ENCODE assay signal across 1 cellular context in genomic region chr1:12049625-12050024, GRCh38.
TF ChIP-seq lines count a peak whose summit lies in the region.

No MANE protein-coding gene starts in this region.

TF ChIP-seq in K562, 482 proteins besides CTCF, POLR2A, EP300 and RAD21 (continued from another document):
- TF ChIP-seq ZBTB2 (IDR thresholded peaks at IDR 0.05) = no peak
- no peak for TF ChIP-seq ETV1 (tag; conservative IDR thresholded peaks at IDR 0.05; ENCODE audit: low read depth)
- TF ChIP-seq PKNOX1 (IDR thresholded peaks at IDR 0.05) = no peak
